1 cellular context compared by ENCODE assay signal in the genomic region with DNA sequence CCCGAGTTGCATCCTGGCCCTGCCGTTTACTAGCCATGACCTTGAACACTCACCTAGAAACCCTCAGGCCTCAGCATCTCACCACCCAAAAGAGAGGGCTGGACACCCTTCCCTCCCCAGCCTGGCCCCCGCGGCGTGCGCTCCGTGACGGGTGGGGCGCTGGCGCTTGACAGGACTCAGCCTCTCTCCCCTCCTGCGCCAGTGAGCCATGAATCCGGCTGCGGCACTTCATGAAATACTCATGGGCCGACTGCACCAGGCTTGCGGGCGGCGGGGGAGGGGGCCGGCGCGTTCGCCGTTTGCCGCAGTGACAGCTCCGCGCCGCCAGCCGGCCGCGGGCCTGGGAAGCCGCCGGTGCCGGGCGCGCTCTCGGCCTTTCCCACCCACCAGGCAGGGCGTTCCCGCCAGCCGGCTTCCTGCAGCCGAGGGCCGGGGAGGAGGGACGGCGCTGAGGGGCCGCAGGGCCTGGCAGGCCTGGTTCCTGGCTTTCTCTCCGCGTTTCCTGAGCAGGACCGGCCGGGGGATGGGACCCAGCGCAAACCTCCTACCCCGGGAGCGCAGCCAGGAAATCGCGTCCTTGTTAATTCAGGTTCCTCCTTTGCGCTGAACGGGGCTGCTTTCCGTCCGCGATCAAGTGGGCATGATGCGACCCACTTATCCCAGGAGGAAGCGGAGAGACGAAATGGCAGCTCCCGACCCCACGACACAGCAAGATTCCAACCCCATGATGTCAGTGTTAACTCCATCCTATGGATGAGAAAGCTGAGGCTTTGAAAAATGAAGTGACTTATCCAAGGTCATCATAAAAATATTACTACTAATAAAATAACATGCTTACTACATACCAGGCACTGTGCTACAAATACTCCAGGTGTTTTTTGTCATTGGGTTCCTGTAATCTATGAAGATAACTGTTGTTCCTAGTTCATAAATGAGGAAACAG.
TF ChIP-seq lines count a peak whose summit lies in the region.

No MANE protein-coding gene starts in this region.

TF ChIP-seq in HepG2, 621 proteins besides CTCF, POLR2A, EP300 and RAD21 (continued from another document and continues in another):
- TF ChIP-seq, protein P1, sequence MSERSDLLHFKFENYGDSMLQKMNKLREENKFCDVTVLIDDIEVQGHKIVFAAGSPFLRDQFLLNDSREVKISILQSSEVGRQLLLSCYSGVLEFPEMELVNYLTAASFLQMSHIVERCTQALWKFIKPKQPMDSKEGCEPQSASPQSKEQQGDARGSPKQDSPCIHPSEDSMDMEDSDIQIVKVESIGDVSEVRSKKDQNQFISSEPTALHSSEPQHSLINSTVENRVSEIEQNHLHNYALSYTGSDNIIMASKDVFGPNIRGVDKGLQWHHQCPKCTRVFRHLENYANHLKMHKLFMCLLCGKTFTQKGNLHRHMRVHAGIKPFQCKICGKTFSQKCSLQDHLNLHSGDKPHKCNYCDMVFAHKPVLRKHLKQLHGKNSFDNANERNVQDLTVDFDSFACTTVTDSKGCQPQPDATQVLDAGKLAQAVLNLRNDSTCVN (CRISPR knock-in tag; IDR thresholded peaks at IDR 0.05; ENCODE audit: borderline replicate concordance), result no peak
- TF ChIP-seq EED (CRISPR knock-in tag; IDR thresholded peaks at IDR 0.05) (no peak; the same call in 1 of the 2 replicates), ZMAT3 (CRISPR knock-in tag; conservative IDR thresholded peaks at IDR 0.05) (peak; percentile 53; the same call in 1 of the 2 replicates), RAD51 (IDR thresholded peaks at IDR 0.05; ENCODE audit: borderline replicate concordance) (no peak), DNMT3B (CRISPR knock-in tag; conservative IDR thresholded peaks at IDR 0.05) (no peak), MED8 (CRISPR knock-in tag; IDR thresholded peaks at IDR 0.05; ENCODE audit: insufficient replicate concordance) (no peak), HNRNPK (IDR thresholded peaks at IDR 0.05; ENCODE audit: low read depth, low read length, poor library complexity, severe bottlenecking) (no peak), RELA (CRISPR knock-in tag; IDR thresholded peaks at IDR 0.05) (no peak), ZNF232 (CRISPR knock-in tag; IDR thresholded peaks at IDR 0.05; ENCODE audit: borderline replicate concordance) (no peak), NFIC (IDR thresholded peaks at IDR 0.05; ENCODE audit: low read length) (no peak), ZMYM3 (CRISPR knock-in tag; IDR thresholded peaks at IDR 0.05) (no peak), SRF (IDR thresholded peaks at IDR 0.05; ENCODE audit: low read depth, low read length) (no peak), ZNF446 (CRISPR knock-in tag; IDR thresholded peaks at IDR 0.05) (peak; percentile 74; the same call in 1 of the 2 replicates), HCFC1 (IDR thresholded peaks at IDR 0.05; ENCODE audit: low read depth, low read length) (no peak), ZNF782 (CRISPR knock-in tag; IDR thresholded peaks at IDR 0.05; ENCODE audit: borderline replicate concordance) (no peak), JUND (CRISPR knock-in tag; IDR thresholded peaks at IDR 0.05) (no peak), KDM4B (CRISPR knock-in tag; IDR thresholded peaks at IDR 0.05) (no peak), ZNF274 (CRISPR knock-in tag; IDR thresholded peaks at IDR 0.05) (peak; percentile 57; the same call in 1 of the 2 replicates), NFE2L2 (IDR thresholded peaks at IDR 0.05; ENCODE audit: low read length) (no peak), ZNF746 (CRISPR knock-in tag; IDR thresholded peaks at IDR 0.05) (peak; percentile 44; the same call in 1 of the 2 replicates), FOXO1 (CRISPR knock-in tag; IDR thresholded peaks at IDR 0.05) (no peak), NCOA5 (CRISPR knock-in tag; IDR thresholded peaks at IDR 0.05) (no peak), CCAR2 (optimal IDR thresholded peaks at IDR 0.05; ENCODE audit: low read depth, low read length) (no peak), NKX3-1 (CRISPR knock-in tag; IDR thresholded peaks at IDR 0.05) (no peak), ZNF430 (CRISPR knock-in tag; IDR thresholded peaks at IDR 0.05) (no peak; the same call in 1 of the 2 replicates), SRSF9 (IDR thresholded peaks at IDR 0.05; ENCODE audit: borderline replicate concordance, insufficient read depth, low read depth, low read length, poor library complexity, severe bottlenecking) (no peak), ZNF766 (CRISPR knock-in tag; IDR thresholded peaks at IDR 0.05; ENCODE audit: borderline replicate concordance) (no peak), MATR3 (CRISPR knock-in tag; IDR thresholded peaks at IDR 0.05) (no peak)
- TF ChIP-seq, protein P2, sequence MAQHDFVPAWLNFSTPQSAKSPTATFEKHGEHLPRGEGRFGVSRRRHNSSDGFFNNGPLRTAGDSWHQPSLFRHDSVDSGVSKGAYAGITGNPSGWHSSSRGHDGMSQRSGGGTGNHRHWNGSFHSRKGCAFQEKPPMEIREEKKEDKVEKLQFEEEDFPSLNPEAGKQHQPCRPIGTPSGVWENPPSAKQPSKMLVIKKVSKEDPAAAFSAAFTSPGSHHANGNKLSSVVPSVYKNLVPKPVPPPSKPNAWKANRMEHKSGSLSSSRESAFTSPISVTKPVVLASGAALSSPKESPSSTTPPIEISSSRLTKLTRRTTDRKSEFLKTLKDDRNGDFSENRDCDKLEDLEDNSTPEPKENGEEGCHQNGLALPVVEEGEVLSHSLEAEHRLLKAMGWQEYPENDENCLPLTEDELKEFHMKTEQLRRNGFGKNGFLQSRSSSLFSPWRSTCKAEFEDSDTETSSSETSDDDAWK (CRISPR knock-in tag; IDR thresholded peaks at IDR 0.05), result no peak
- TF ChIP-seq, protein P3, sequence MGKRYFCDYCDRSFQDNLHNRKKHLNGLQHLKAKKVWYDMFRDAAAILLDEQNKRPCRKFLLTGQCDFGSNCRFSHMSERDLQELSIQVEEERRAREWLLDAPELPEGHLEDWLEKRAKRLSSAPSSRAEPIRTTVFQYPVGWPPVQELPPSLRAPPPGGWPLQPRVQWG (CRISPR knock-in tag; IDR thresholded peaks at IDR 0.05; ENCODE audit: borderline replicate concordance, low read depth), result no peak
- TF ChIP-seq, protein P4, sequence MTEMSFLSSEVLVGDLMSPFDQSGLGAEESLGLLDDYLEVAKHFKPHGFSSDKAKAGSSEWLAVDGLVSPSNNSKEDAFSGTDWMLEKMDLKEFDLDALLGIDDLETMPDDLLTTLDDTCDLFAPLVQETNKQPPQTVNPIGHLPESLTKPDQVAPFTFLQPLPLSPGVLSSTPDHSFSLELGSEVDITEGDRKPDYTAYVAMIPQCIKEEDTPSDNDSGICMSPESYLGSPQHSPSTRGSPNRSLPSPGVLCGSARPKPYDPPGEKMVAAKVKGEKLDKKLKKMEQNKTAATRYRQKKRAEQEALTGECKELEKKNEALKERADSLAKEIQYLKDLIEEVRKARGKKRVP (CRISPR knock-in tag; IDR thresholded peaks at IDR 0.05), result peak in 1 of 2 experiments; percentile 40; a peak in 1 of 4 replicates
- TF ChIP-seq, protein P5, sequence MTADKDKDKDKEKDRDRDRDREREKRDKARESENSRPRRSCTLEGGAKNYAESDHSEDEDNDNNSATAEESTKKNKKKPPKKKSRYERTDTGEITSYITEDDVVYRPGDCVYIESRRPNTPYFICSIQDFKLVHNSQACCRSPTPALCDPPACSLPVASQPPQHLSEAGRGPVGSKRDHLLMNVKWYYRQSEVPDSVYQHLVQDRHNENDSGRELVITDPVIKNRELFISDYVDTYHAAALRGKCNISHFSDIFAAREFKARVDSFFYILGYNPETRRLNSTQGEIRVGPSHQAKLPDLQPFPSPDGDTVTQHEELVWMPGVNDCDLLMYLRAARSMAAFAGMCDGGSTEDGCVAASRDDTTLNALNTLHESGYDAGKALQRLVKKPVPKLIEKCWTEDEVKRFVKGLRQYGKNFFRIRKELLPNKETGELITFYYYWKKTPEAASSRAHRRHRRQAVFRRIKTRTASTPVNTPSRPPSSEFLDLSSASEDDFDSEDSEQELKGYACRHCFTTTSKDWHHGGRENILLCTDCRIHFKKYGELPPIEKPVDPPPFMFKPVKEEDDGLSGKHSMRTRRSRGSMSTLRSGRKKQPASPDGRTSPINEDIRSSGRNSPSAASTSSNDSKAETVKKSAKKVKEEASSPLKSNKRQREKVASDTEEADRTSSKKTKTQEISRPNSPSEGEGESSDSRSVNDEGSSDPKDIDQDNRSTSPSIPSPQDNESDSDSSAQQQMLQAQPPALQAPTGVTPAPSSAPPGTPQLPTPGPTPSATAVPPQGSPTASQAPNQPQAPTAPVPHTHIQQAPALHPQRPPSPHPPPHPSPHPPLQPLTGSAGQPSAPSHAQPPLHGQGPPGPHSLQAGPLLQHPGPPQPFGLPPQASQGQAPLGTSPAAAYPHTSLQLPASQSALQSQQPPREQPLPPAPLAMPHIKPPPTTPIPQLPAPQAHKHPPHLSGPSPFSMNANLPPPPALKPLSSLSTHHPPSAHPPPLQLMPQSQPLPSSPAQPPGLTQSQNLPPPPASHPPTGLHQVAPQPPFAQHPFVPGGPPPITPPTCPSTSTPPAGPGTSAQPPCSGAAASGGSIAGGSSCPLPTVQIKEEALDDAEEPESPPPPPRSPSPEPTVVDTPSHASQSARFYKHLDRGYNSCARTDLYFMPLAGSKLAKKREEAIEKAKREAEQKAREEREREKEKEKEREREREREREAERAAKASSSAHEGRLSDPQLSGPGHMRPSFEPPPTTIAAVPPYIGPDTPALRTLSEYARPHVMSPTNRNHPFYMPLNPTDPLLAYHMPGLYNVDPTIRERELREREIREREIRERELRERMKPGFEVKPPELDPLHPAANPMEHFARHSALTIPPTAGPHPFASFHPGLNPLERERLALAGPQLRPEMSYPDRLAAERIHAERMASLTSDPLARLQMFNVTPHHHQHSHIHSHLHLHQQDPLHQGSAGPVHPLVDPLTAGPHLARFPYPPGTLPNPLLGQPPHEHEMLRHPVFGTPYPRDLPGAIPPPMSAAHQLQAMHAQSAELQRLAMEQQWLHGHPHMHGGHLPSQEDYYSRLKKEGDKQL (CRISPR knock-in tag; IDR thresholded peaks at IDR 0.05; ENCODE audit: low read depth), result no peak
- TF ChIP-seq, protein P6, sequence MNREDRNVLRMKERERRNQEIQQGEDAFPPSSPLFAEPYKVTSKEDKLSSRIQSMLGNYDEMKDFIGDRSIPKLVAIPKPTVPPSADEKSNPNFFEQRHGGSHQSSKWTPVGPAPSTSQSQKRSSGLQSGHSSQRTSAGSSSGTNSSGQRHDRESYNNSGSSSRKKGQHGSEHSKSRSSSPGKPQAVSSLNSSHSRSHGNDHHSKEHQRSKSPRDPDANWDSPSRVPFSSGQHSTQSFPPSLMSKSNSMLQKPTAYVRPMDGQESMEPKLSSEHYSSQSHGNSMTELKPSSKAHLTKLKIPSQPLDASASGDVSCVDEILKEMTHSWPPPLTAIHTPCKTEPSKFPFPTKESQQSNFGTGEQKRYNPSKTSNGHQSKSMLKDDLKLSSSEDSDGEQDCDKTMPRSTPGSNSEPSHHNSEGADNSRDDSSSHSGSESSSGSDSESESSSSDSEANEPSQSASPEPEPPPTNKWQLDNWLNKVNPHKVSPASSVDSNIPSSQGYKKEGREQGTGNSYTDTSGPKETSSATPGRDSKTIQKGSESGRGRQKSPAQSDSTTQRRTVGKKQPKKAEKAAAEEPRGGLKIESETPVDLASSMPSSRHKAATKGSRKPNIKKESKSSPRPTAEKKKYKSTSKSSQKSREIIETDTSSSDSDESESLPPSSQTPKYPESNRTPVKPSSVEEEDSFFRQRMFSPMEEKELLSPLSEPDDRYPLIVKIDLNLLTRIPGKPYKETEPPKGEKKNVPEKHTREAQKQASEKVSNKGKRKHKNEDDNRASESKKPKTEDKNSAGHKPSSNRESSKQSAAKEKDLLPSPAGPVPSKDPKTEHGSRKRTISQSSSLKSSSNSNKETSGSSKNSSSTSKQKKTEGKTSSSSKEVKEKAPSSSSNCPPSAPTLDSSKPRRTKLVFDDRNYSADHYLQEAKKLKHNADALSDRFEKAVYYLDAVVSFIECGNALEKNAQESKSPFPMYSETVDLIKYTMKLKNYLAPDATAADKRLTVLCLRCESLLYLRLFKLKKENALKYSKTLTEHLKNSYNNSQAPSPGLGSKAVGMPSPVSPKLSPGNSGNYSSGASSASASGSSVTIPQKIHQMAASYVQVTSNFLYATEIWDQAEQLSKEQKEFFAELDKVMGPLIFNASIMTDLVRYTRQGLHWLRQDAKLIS (CRISPR knock-in tag; IDR thresholded peaks at IDR 0.05), result no peak
- TF ChIP-seq, protein P7, sequence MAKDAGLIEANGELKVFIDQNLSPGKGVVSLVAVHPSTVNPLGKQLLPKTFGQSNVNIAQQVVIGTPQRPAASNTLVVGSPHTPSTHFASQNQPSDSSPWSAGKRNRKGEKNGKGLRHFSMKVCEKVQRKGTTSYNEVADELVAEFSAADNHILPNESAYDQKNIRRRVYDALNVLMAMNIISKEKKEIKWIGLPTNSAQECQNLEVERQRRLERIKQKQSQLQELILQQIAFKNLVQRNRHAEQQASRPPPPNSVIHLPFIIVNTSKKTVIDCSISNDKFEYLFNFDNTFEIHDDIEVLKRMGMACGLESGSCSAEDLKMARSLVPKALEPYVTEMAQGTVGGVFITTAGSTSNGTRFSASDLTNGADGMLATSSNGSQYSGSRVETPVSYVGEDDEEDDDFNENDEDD (CRISPR knock-in tag; IDR thresholded peaks at IDR 0.05; ENCODE audit: borderline replicate concordance), result peak; percentile 85; the same call in 1 of the 2 replicates
- TF ChIP-seq, protein P8, sequence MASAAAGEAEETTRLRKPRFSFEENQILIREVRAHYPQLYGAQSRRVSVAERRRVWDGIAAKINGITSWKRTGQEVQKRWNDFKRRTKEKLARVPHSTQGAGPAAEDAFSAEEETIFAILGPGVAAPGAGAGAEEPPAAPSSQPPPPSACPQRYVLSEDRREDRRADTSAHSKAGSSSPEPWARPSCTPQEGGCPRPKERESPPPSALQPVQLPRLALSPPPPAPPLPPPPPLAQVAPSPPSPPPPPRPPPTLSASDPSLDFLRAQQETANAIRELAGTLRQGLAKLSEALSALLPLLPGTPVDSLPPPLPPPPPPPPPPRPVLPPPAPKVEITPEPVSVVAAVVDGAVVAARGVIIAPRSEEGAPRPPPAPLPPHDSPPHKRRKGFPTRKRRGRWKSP (CRISPR knock-in tag; IDR thresholded peaks at IDR 0.05), result peak; percentile 87
- TF ChIP-seq, protein P9, sequence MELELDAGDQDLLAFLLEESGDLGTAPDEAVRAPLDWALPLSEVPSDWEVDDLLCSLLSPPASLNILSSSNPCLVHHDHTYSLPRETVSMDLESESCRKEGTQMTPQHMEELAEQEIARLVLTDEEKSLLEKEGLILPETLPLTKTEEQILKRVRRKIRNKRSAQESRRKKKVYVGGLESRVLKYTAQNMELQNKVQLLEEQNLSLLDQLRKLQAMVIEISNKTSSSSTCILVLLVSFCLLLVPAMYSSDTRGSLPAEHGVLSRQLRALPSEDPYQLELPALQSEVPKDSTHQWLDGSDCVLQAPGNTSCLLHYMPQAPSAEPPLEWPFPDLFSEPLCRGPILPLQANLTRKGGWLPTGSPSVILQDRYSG (CRISPR knock-in tag; IDR thresholded peaks at IDR 0.05), result no peak
- TF ChIP-seq, protein P10, sequence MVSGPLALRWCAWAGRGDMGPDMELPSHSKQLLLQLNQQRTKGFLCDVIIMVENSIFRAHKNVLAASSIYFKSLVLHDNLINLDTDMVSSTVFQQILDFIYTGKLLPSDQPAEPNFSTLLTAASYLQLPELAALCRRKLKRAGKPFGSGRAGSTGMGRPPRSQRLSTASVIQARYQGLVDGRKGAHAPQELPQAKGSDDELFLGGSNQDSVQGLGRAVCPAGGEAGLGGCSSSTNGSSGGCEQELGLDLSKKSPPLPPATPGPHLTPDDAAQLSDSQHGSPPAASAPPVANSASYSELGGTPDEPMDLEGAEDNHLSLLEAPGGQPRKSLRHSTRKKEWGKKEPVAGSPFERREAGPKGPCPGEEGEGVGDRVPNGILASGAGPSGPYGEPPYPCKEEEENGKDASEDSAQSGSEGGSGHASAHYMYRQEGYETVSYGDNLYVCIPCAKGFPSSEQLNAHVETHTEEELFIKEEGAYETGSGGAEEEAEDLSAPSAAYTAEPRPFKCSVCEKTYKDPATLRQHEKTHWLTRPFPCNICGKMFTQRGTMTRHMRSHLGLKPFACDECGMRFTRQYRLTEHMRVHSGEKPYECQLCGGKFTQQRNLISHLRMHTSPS (CRISPR knock-in tag; IDR thresholded peaks at IDR 0.05; ENCODE audit: low read depth), result no peak
- TF ChIP-seq, protein P11, sequence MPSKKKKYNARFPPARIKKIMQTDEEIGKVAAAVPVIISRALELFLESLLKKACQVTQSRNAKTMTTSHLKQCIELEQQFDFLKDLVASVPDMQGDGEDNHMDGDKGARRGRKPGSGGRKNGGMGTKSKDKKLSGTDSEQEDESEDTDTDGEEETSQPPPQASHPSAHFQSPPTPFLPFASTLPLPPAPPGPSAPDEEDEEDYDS (CRISPR knock-in tag; IDR thresholded peaks at IDR 0.05), result no peak
